ENCODE assay signal across 8 cellular contexts in the genomic region with DNA sequence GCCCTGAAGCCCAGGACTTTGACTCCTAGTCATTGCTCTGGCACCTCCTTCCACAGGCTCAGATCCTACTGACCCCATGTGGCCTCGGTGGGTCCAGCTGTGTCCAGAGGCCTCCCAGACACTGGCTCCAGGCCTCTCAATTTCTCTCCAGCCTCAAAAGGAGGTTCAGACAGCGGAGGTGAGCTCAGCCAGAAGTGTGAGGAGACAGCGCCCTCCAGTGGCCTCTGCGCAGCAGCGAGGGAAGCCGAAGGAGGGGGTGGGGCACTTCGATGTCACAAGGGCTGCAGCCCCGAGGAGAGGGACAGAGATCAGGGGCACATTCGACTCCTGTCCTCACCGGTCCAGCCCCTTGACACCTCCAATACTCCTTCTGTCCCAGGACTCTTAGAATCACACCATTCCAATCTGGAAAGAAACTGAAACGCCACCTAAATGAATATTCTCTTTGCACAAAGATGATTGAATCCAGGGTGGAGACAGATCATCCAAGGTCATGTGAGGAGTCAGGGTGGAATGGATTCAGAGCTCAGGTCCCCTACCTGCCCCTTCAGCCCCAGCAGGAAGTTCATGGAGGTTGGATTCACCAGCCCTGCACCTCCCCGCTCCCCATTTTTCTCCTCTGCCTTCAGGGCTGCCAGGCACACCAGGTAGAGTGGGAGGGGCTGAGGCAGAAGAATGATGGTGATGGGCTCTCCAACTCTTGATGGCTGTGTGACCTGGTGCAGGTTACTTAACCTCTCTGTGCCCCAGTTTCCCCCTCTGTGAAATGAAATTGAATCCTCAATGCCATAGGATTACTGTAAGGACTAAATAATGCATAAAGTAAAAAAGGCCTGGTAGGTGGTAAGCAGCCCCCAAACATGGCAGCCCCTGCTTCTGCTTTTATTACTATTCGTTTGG. TPM values are rescaled to one million over a fixed set of nuclear protein-coding genes. Genes with fewer than 3 reads are reported as not detected.
A peak's percentile ranks its signal among the peaks of the same experiment; 100 is the strongest.
DNase-seq lines count a peak whose midpoint lies in the region; ATAC-seq and TF ChIP-seq lines count a peak whose summit lies in the region.

No MANE protein-coding gene starts in this region.

- no peaks in the 10 kb centered on the region for H3K9me3 Mint-ChIP-seq in H9

- H3K36me3 Mint-ChIP-seq in H9 (ENCODE audit: insufficient read depth in 1 of 3, low read depth in 3 of 3), result no peaks in the 10 kb centered on the region

- no peaks in the 10 kb centered on the region for H4K20me1 ChIP-seq in H9 (ENCODE audit: control insufficient read depth, insufficient read depth, insufficient read length)

- no peak overlapping the region for H2BK15ac ChIP-seq in H9 (ENCODE audit: low read depth, low read length)

- no peak overlapping the region for H2BK120ac ChIP-seq in H9 (ENCODE audit: low read depth, low read length, poor library complexity, severe bottlenecking)

- H3K23me2 ChIP-seq in H9 (ENCODE audit: insufficient read length, low read depth, low read length, poor library complexity, severe bottlenecking), result no peaks in the 10 kb centered on the region

- H3K4me2 ChIP-seq in H9 (ENCODE audit: insufficient read depth, insufficient read length, low read length), result peak overlapping the region; percentile 40

- H4K8ac ChIP-seq in H9 (replicated peaks; ENCODE audit: insufficient read length, low read depth, low read length), result no peak overlapping the region

- DNase-seq in AG09309 (ENCODE audit: low read depth) (no peak), H9 (peak; percentile 88), NCI-H446 (lab: John Stamatoyannopoulos, UW) (peak; percentile 42 to 87), cerebellar cortex (ENCODE audit: low spot score) (peak; percentile 56), left lung (peak; percentile 67 to 85)
- peak; percentile 76 for DNase-seq in activated CD4-positive, CD25-positive, alpha-beta regulatory T cell treated with anti-CD3 and anti-CD28 coated beads, Interleukin-2, amount 50 U/mL, for 72 hours
- DNase-seq in stimulated activated CD4-positive, alpha-beta T cell treated with anti-CD3 and anti-CD28 coated beads, Interleukin-4, amount 100 ng/mL, for 24 hours, result peak; percentile 74

- H3K4me1 Mint-ChIP-seq in H9, result peaks cover 20 to 23% of the 10 kb centered on the region in 2 experiments

- no peak overlapping the region for H2BK5ac ChIP-seq in H9 (ENCODE audit: insufficient read length, low read length)

- no peak overlapping the region for H3T11ph ChIP-seq in H9 (ENCODE audit: low read length)

- peaks cover 3% of the 10 kb centered on the region for H3K27me3 Mint-ChIP-seq in H9 (ENCODE audit: low read depth)

- no peak overlapping the region for H4K91ac ChIP-seq in H9 (ENCODE audit: insufficient read length, low read depth, low read length)

- no peaks in the 10 kb centered on the region for H3K9me3 ChIP-seq in H9 (ENCODE audit: control insufficient read depth, low read depth, low read length)
- H3K9me3 ChIP-seq in left lung, result no peaks in the 10 kb centered on the region

- no peak overlapping the region for H3K9ac ChIP-seq in H9 (ENCODE audit: extremely low read depth, insufficient read length, low read length)

- H3K27ac Mint-ChIP-seq in H9, result peak overlapping the region in 1 of 3 experiments; percentile 28; a peak in 2 of 7 replicates

- TF ChIP-seq CTCF in AG09309 (IDR thresholded peaks at IDR 0.05; ENCODE audit: control insufficient read depth, insufficient read depth, low read depth, low read length, missing control alignments), result peak; percentile 97
- peak; percentile 99 for TF ChIP-seq CTCF in H9 (conservative IDR thresholded peaks at IDR 0.05)
- TF ChIP-seq CTCF in left lung (IDR thresholded peaks at IDR 0.05), result peak; percentile 75 to 79

- H3K14ac ChIP-seq in H9 (ENCODE audit: insufficient read depth, low read length), result no peak overlapping the region; the same call in 1 of the 2 replicates

- H2AK5ac ChIP-seq in H9 (ENCODE audit: insufficient read length, low read length), result no peak overlapping the region

- H3K4me1 ChIP-seq in H9 (ENCODE audit: insufficient read depth, low read length) (no peaks in the 10 kb centered on the region; the same call in 1 of the 2 replicates), left lung (peaks cover 9 to 13% of the 10 kb centered on the region in 2 donors)

- peak overlapping the region; percentile 29 to 47; a peak in 3 of 5 replicates for H3K4me3 Mint-ChIP-seq in H9

- no CpG with 5 or more reads among the region's 13 CpGs for WGBS in H9 (ENCODE audit: extremely low coverage, insufficient read length, low lambda C conversion rate)

- H3K79me2 ChIP-seq in H9 (ENCODE audit: insufficient read depth, low read length), result no peaks in the 10 kb centered on the region

- intact Hi-C loops in left lung (cut with DNase I), result loop anchor here in 1 of 2 donors (10.0 kb wide), 1 partner anchor 282 kb away; no protein-coding TSS in a partner anchor

- no peaks in the 10 kb centered on the region for H3K79me1 ChIP-seq in H9 (ENCODE audit: insufficient read depth, low read depth, low read length, poor library complexity, severe bottlenecking)

- no peak overlapping the region for H4K5ac ChIP-seq in H9 (ENCODE audit: insufficient read length, low read depth, low read length)

- no peak overlapping the region for H3K56ac ChIP-seq in H9 (ENCODE audit: insufficient read length, low read depth, low read length)

- H2BK20ac ChIP-seq in H9 (ENCODE audit: low read depth, low read length, poor library complexity, severe bottlenecking), result no peak overlapping the region

- H3K27me3 ChIP-seq in H9 (ENCODE audit: insufficient read depth, low read length) (no peaks in the 10 kb centered on the region), left lung (peaks cover 6 to 38% of the 10 kb centered on the region in 2 donors)

- H3K4me3 ChIP-seq in AG09309 (ENCODE audit: control insufficient read depth, low read depth, low read length), result no peak overlapping the region
- no peak overlapping the region for H3K4me3 ChIP-seq in left lung

- H3K23ac ChIP-seq in H9 (ENCODE audit: insufficient read length, low read depth, low read length), result no peak overlapping the region

- peak; percentile 62 for ATAC-seq in left lung
- ATAC-seq in HG03175 (IDR thresholded peaks at IDR 0.05; ENCODE audit: unreplicated experiment), result no peak

- no peaks in the 10 kb centered on the region for H3K36me3 ChIP-seq in left lung

- H3K18ac ChIP-seq in H9 (ENCODE audit: insufficient read length, low read depth, low read length), result no peak overlapping the region

- H3K27ac ChIP-seq in H9 (ENCODE audit: insufficient read length, low read depth, low read length) (no peak overlapping the region), left lung (no peak overlapping the region)

- H3K4ac ChIP-seq in H9 (ENCODE audit: low read depth, low read length), result no peak overlapping the region

- H2BK12ac ChIP-seq in H9 (ENCODE audit: insufficient read length, low read depth, low read length), result no peak overlapping the region

- no peak overlapping the region for H2AFZ ChIP-seq in H9 (ENCODE audit: low read length)

RNA-seq across cellular contexts. Expression of gene ZBTB40, which starts 34.8 kb away (rescaled TPM):
- total RNA-seq in H9 (2021) (14.6 and 16.3 TPM in 2 replicates), left lung (10 to 100 TPM; 19.6 to 20.6 TPM)
